In the genomic region with DNA sequence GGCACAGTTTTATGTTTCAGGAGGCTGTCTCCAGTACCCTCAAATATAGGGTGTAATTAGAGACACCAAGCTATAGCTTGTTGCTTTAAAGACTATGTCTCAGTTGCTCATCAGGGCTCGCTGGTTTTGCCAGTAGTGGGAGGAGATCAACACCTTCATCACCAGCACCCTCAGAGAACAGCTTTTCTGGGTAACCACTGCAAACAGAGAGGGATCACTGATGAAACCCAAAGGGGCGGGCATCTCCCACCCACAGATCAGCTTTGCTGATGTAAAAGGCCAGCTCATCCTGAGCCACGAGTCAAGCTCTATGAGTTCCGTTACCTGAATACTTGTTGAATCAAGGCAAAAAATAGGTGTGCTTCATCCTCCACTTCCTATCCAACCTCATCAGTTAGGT, we compare ENCODE assay signal across 28 cellular contexts.
DNase-seq lines count a peak whose midpoint lies in the region; ATAC-seq and TF ChIP-seq lines count a peak whose summit lies in the region.
"Had no signal": no experiment of that assay in that cellular context is flagged by ENCODE, and none has a peak within 500 bp of the region (broad histone marks: within the 10 kb centered on the region; RNA-seq: fewer than 3 reads in every experiment).

No MANE protein-coding gene starts in this region.

- CTCF ChIA-PET in activated CD8-positive, alpha-beta memory T cell treated with anti-CD3 and anti-CD28 coated beads, Interleukin-2, amount 10 ng/mL, durations not matched to agents 7 days and 5 days (lab: Charles Lee), result interaction anchor here (1.1 kb wide), 1 partner anchor 16 kb away, joined by 3 read pairs; no protein-coding TSS in a partner anchor
- CTCF ChIA-PET in RWPE1 (lab: Yijun Ruan, JAX), result no interaction called here

- peak; percentile 41 for DNase-seq in activated CD8-positive, alpha-beta memory T cell treated with anti-CD3 and anti-CD28 coated beads, Interleukin-2, amount 10 ng/mL, durations not matched to agents 7 days and 5 days
- DNase-seq in activated CD8-positive, alpha-beta memory T cell treated with anti-CD3 and anti-CD28 coated beads, Interleukin-2, amount 50 U/mL, for 4 hours, result no peak
- DNase-seq in activated T-cell treated with anti-CD3 and anti-CD28 coated beads, Interleukin-2, amount 50 U/mL, for 48 hours, result peak; percentile 34 to 53
- DNase-seq in activated naive CD8-positive, alpha-beta T cell treated with anti-CD3 and anti-CD28 coated beads, Interleukin-2, amount 50 U/mL, for 24 hours, result peak; percentile 22
- DNase-seq in stimulated activated CD4-positive, alpha-beta T cell treated with anti-CD3 and anti-CD28 coated beads, Interleukin-4, amount 100 ng/mL, for 24 hours, result peak; percentile 18
- DNase-seq in NCI-H1930 (lab: John Stamatoyannopoulos, UW) (no peak), RWPE1 (ENCODE audit: low spot score) (no peak), NCI-H146 (lab: John Stamatoyannopoulos, UW) (no peak)
- DNase-seq: adrenal gland, cerebellar nuclear complex, dermis blood vessel endothelial cell, EL, endodermal cell, glutamatergic neuron, HFFc6, Karpas-422, NCI-H1436, NCI-H446 treated with DMSO at 0.1 percent for 48 hours, NCI-H774, nephron progenitor cell, Peyer's patch, SHP77 treated with DMSO at 0.1 percent for 48 hours, T-helper 9 cell, upper lobe of right lung, WERI-Rb-1 had no signal

- no peak for TF ChIP-seq CTCF in RWPE1 (conservative IDR thresholded peaks at IDR 0.05; ENCODE audit: low read depth)

- no peaks in the 10 kb centered on the region for H3K27me3 Mint-ChIP-seq in activated CD8-positive, alpha-beta memory T cell treated with anti-CD3 and anti-CD28 coated beads, Interleukin-2, amount 10 ng/mL, durations not matched to agents 7 days and 5 days
- H3K27me3 Mint-ChIP-seq in activated naive CD8-positive, alpha-beta T cell treated with anti-CD3 and anti-CD28 coated beads, Interleukin-2, amount 50 U/mL, for 24 hours, result no peaks in the 10 kb centered on the region
- H3K27me3 Mint-ChIP-seq: brain, memory B cell had no signal

- H3K9me3 Mint-ChIP-seq in activated CD8-positive, alpha-beta memory T cell treated with anti-CD3 and anti-CD28 coated beads, Interleukin-2, amount 10 ng/mL, durations not matched to agents 7 days and 5 days (ENCODE audit: low read depth), result peaks cover 2% of the 10 kb centered on the region
- peaks cover 5% of the 10 kb centered on the region for H3K9me3 Mint-ChIP-seq in activated naive CD8-positive, alpha-beta T cell treated with anti-CD3 and anti-CD28 coated beads, Interleukin-2, amount 50 U/mL, for 24 hours
- H3K9me3 Mint-ChIP-seq: HFFc6, memory B cell had no signal

- ATAC-seq in activated CD8-positive, alpha-beta memory T cell treated with anti-CD3 and anti-CD28 coated beads, Interleukin-2, amount 10 ng/mL, durations not matched to agents 7 days and 5 days, result no peak
- peak; percentile 91 for ATAC-seq in activated naive CD8-positive, alpha-beta T cell treated with anti-CD3 and anti-CD28 coated beads, Interleukin-2, amount 50 U/mL, for 24 hours
- ATAC-seq: upper lobe of right lung had no signal

- H3K36me3 Mint-ChIP-seq in activated CD8-positive, alpha-beta memory T cell treated with anti-CD3 and anti-CD28 coated beads, Interleukin-2, amount 10 ng/mL, durations not matched to agents 7 days and 5 days, result no peaks in the 10 kb centered on the region
- peaks cover 3% of the 10 kb centered on the region for H3K36me3 Mint-ChIP-seq in activated naive CD8-positive, alpha-beta T cell treated with anti-CD3 and anti-CD28 coated beads, Interleukin-2, amount 50 U/mL, for 24 hours (ENCODE audit: low read depth)

- POLR2A ChIA-PET in RWPE1 (lab: Yijun Ruan, JAX; ENCODE audit: low non-redundant PET), result no interaction called here

- H3K4me1 Mint-ChIP-seq in activated CD8-positive, alpha-beta memory T cell treated with anti-CD3 and anti-CD28 coated beads, Interleukin-2, amount 10 ng/mL, durations not matched to agents 7 days and 5 days, result no peaks in the 10 kb centered on the region
- peaks cover 8% of the 10 kb centered on the region for H3K4me1 Mint-ChIP-seq in activated naive CD8-positive, alpha-beta T cell treated with anti-CD3 and anti-CD28 coated beads, Interleukin-2, amount 50 U/mL, for 24 hours
- H3K4me1 Mint-ChIP-seq: brain, endodermal cell, memory B cell had no signal

- H3K27ac Mint-ChIP-seq in activated CD8-positive, alpha-beta memory T cell treated with anti-CD3 and anti-CD28 coated beads, Interleukin-2, amount 10 ng/mL, durations not matched to agents 7 days and 5 days, result no peak overlapping the region
- H3K27ac Mint-ChIP-seq in activated naive CD8-positive, alpha-beta T cell treated with anti-CD3 and anti-CD28 coated beads, Interleukin-2, amount 50 U/mL, for 24 hours, result no peak overlapping the region
- H3K27ac Mint-ChIP-seq: brain, endodermal cell, HFFc6, memory B cell, nephron progenitor cell had no signal

- no peak overlapping the region for H3K27ac ChIP-seq in RWPE1
- H3K27ac ChIP-seq: adrenal gland, BLaER1, Peyer's patch, upper lobe of right lung, WERI-Rb-1 had no signal

- no peak overlapping the region for H3K4me3 Mint-ChIP-seq in activated CD8-positive, alpha-beta memory T cell treated with anti-CD3 and anti-CD28 coated beads, Interleukin-2, amount 10 ng/mL, durations not matched to agents 7 days and 5 days
- H3K4me3 Mint-ChIP-seq in activated naive CD8-positive, alpha-beta T cell treated with anti-CD3 and anti-CD28 coated beads, Interleukin-2, amount 50 U/mL, for 24 hours, result no peak overlapping the region
- H3K4me3 Mint-ChIP-seq: brain, endodermal cell, HFFc6, memory B cell, nephron progenitor cell had no signal

Comparison
In these comparisons a context has a peak if more than half of its experiments do, and no peak if none do; other contexts are left out.
1. DNase-seq: peak in activated CD8-positive, alpha-beta memory T cell treated with anti-CD3 and anti-CD28 coated beads, Interleukin-2, amount 10 ng/mL, durations not matched to agents 7 days and 5 days (single experiment), activated T-cell treated with anti-CD3 and anti-CD28 coated beads, Interleukin-2, amount 50 U/mL, for 48 hours (2 of 2), activated naive CD8-positive, alpha-beta T cell treated with anti-CD3 and anti-CD28 coated beads, Interleukin-2, amount 50 U/mL, for 24 hours (single experiment) and stimulated activated CD4-positive, alpha-beta T cell treated with anti-CD3 and anti-CD28 coated beads, Interleukin-4, amount 100 ng/mL, for 24 hours (single experiment); none in activated CD8-positive, alpha-beta memory T cell treated with anti-CD3 and anti-CD28 coated beads, Interleukin-2, amount 50 U/mL, for 4 hours (single experiment), NCI-H1930 (0 of 2), RWPE1 (single experiment) and NCI-H146 (single experiment).